8 cellular contexts compared by ENCODE assay signal in genomic region chr16:65121870-65122723, GRCh38. TPM values are rescaled to one million over a fixed set of nuclear protein-coding genes. Genes with fewer than 3 reads are reported as not detected.
DNase-seq lines count a peak whose midpoint lies in the region; ATAC-seq and TF ChIP-seq lines count a peak whose summit lies in the region.

Gene CDH11 (minus strand): TSS chr16:65122063. CDS start chr16:65004869, 117,194 bp downstream.

- H3K27ac Mint-ChIP-seq in progenitor cell of endocrine pancreas, result no peak within 1 kb of the TSS
- H3K27ac Mint-ChIP-seq in activated CD8-positive, alpha-beta T cell treated with anti-CD3 and anti-CD28 coated beads, Interleukin-2, amount 10 ng/mL, durations not matched to agents 7 days and 5 days, result no peak within 1 kb of the TSS

- peaks cover 5 to 28% of the 10 kb centered on the region in 2 donors for H3K4me1 ChIP-seq in adrenal gland (replicated peaks in 1 of 2)
- H3K4me1 ChIP-seq in left ventricle myocardium inferior, result peaks cover 43% of the 10 kb centered on the region

- DNase-seq in DMS 273 treated with DMSO at 0.1 percent for 48 hours (lab: John Stamatoyannopoulos, UW), result peak; percentile 15
- DNase-seq in adrenal gland, result peak in 5 of 7 donors; percentile 30 to 43 (median 38)
- peak; percentile 60 for DNase-seq in left ventricle myocardium inferior
- peak; percentile 29 for DNase-seq in progenitor cell of endocrine pancreas (ENCODE audit: low spot score, unreplicated experiment)
- no peak for DNase-seq in activated CD8-positive, alpha-beta T cell treated with anti-CD3 and anti-CD28 coated beads, Interleukin-2, amount 10 ng/mL, durations not matched to agents 7 days and 5 days
- DNase-seq in NOMO-1 (lab: John Stamatoyannopoulos, UW; ENCODE audit: unreplicated experiment in 2 of 2), result no peak

- H3K9me3 ChIP-seq in adrenal gland (replicated peaks in 1 of 3) (no peaks in the 10 kb centered on the region), left ventricle myocardium inferior (replicated peaks) (no peaks in the 10 kb centered on the region)

- peaks cover 18% of the 10 kb centered on the region for H3K4me1 Mint-ChIP-seq in progenitor cell of endocrine pancreas (ENCODE audit: low read depth)
- H3K4me1 Mint-ChIP-seq in activated CD8-positive, alpha-beta T cell treated with anti-CD3 and anti-CD28 coated beads, Interleukin-2, amount 10 ng/mL, durations not matched to agents 7 days and 5 days (ENCODE audit: low read depth), result no peaks in the 10 kb centered on the region

- H3K36me3 Mint-ChIP-seq in progenitor cell of endocrine pancreas (ENCODE audit: insufficient read depth), result no peaks in the 10 kb centered on the region
- H3K36me3 Mint-ChIP-seq in activated CD8-positive, alpha-beta T cell treated with anti-CD3 and anti-CD28 coated beads, Interleukin-2, amount 10 ng/mL, durations not matched to agents 7 days and 5 days (ENCODE audit: low read depth), result no peaks in the 10 kb centered on the region

- H3K27ac ChIP-seq in adrenal gland, result peak within 1 kb of the TSS in 4 of 5 donors; percentile 48 to 92 (median 70)
- H3K27ac ChIP-seq in left ventricle myocardium inferior (replicated peaks), result peak within 1 kb of the TSS; percentile 86

- TF ChIP-seq CTCF in adrenal gland (IDR thresholded peaks at IDR 0.05), result peak in 1 of 6 experiments; percentile 39
- peak; percentile 52 for TF ChIP-seq CTCF in left ventricle myocardium inferior (IDR thresholded peaks at IDR 0.05; ENCODE audit: borderline replicate concordance)
- TF ChIP-seq CTCF in progenitor cell of endocrine pancreas (IDR thresholded peaks at IDR 0.05; ENCODE audit: unreplicated experiment), result peak; percentile 38

- peak within 1 kb of the TSS in 3 of 4 donors; percentile 24 to 72 (median 40) for H3K4me3 ChIP-seq in adrenal gland
- peak within 1 kb of the TSS; percentile 77 for H3K4me3 ChIP-seq in left ventricle myocardium inferior

- peaks cover 15% of the 10 kb centered on the region for H3K27me3 ChIP-seq in adrenal gland
- peaks cover 62% of the 10 kb centered on the region for H3K27me3 ChIP-seq in left ventricle myocardium inferior (ENCODE audit: low read depth)

- CTCF ChIA-PET in activated CD8-positive, alpha-beta T cell treated with anti-CD3 and anti-CD28 coated beads, Interleukin-2, amount 10 ng/mL, durations not matched to agents 7 days and 5 days (lab: Charles Lee), result no interaction called here

- WGBS in adrenal gland, 4 donors, result 1 to 2% (median 1%) methylated on average over 10 to 68 of the region's 69 CpGs

- POLR2A ChIA-PET in activated CD8-positive, alpha-beta T cell treated with anti-CD3 and anti-CD28 coated beads, Interleukin-2, amount 10 ng/mL, durations not matched to agents 7 days and 5 days (lab: Charles Lee), result no interaction called here

- no peaks in the 10 kb centered on the region for H3K9me3 Mint-ChIP-seq in progenitor cell of endocrine pancreas (ENCODE audit: low read depth)
- H3K9me3 Mint-ChIP-seq in activated CD8-positive, alpha-beta T cell treated with anti-CD3 and anti-CD28 coated beads, Interleukin-2, amount 10 ng/mL, durations not matched to agents 7 days and 5 days (ENCODE audit: insufficient read depth), result no peaks in the 10 kb centered on the region

- TF ChIP-seq POLR2A in adrenal gland (IDR thresholded peaks at IDR 0.05), result peak in 1 of 2 donors; percentile 36

- ATAC-seq in GM19463 (IDR thresholded peaks at IDR 0.05; ENCODE audit: unreplicated experiment) (no peak), GM18907 (IDR thresholded peaks at IDR 0.05; ENCODE audit: unreplicated experiment) (no peak)
- ATAC-seq in activated CD8-positive, alpha-beta T cell treated with anti-CD3 and anti-CD28 coated beads, Interleukin-2, amount 10 ng/mL, durations not matched to agents 7 days and 5 days, result no peak

- H3K4me3 Mint-ChIP-seq in progenitor cell of endocrine pancreas (ENCODE audit: low read depth), result peak within 1 kb of the TSS; percentile 72
- H3K4me3 Mint-ChIP-seq in activated CD8-positive, alpha-beta T cell treated with anti-CD3 and anti-CD28 coated beads, Interleukin-2, amount 10 ng/mL, durations not matched to agents 7 days and 5 days, result no peak within 1 kb of the TSS

- intact Hi-C loops in adrenal gland (cut with DNase I) (no loop called here), left ventricle myocardium inferior (cut with micrococcal nuclease) (loop anchor here (10.0 kb wide), 1 partner anchor 193 kb away; no protein-coding TSS in a partner anchor)

- H3K36me3 ChIP-seq in adrenal gland (replicated peaks in 1 of 2) (no peaks in the 10 kb centered on the region), left ventricle myocardium inferior (no peaks in the 10 kb centered on the region)

- H3K27me3 Mint-ChIP-seq in progenitor cell of endocrine pancreas, result peaks cover 72% of the 10 kb centered on the region
- H3K27me3 Mint-ChIP-seq in activated CD8-positive, alpha-beta T cell treated with anti-CD3 and anti-CD28 coated beads, Interleukin-2, amount 10 ng/mL, durations not matched to agents 7 days and 5 days (ENCODE audit: low read depth), result peaks cover 40% of the 10 kb centered on the region

RNA-seq across cellular contexts. Expression of gene CDH11, which starts in this region (rescaled TPM):
- total RNA-seq in adrenal gland (100 to 1,000 TPM in 1 of 8 donors, 10 to 100 TPM in 7; 21.0 to 102 (median 38.7) TPM), left ventricle myocardium inferior (20.9 TPM), progenitor cell of endocrine pancreas (5.5 and 6.0 TPM in 2 replicates)
- polyA plus RNA-seq in adrenal gland, result 10 to 100 TPM in 1 of 3 donors, 1 to 10 TPM in 2; 3.0 to 22.4 (median 3.5) TPM
- not detected for total RNA-seq in activated CD8-positive, alpha-beta T cell treated with anti-CD3 and anti-CD28 coated beads, Interleukin-2, amount 10 ng/mL, durations not matched to agents 7 days and 5 days

Comparison
In these comparisons a context has a peak if more than half of its experiments do, and no peak if none do; other contexts are left out.
1. DNase-seq: peak in DMS 273 treated with DMSO at 0.1 percent for 48 hours (single experiment), adrenal gland (5 of 7), left ventricle myocardium inferior (single experiment) and progenitor cell of endocrine pancreas (single experiment); none in activated CD8-positive, alpha-beta T cell treated with anti-CD3 and anti-CD28 coated beads, Interleukin-2, amount 10 ng/mL, durations not matched to agents 7 days and 5 days (single experiment) and NOMO-1 (0 of 2).